In the genomic region with DNA sequence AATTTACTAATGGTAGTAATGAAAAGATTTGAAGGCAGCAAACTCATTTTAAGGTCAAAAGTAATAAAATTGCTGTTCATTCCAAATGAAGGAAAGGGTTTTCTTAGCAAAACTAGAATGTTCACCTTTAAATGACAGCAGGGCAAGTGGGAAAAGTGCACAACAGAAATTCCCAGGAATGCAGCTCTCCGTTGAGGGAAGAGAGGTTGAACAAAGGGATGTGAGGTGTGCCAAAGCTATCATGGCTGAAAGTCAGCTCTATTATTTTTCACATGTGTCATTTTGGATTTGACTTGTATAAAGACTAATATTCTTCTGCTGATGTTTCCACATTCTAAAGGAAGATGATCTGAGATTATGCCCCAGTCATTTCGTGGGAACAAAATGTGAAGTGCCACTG, we compare ENCODE assay signal across 33 cellular contexts. TPM values are rescaled to one million over a fixed set of nuclear protein-coding genes. Genes with fewer than 3 reads are reported as not detected.
"Had no signal": no experiment of that assay in that cellular context is flagged by ENCODE, and none has a peak within 500 bp of the region (broad histone marks: within the 10 kb centered on the region; RNA-seq: fewer than 3 reads in every experiment).

No MANE protein-coding gene starts in this region.

- H3K27me3 Mint-ChIP-seq: activated CD8-positive, alpha-beta T cell treated with anti-CD3 and anti-CD28 coated beads for 36 hours; activated naive CD4-positive, alpha-beta T cell treated with anti-CD3 and anti-CD28 coated beads, Interleukin-2, amount 50 U/mL, for 24 hours; activated naive CD8-positive, alpha-beta T cell treated with anti-CD3 and anti-CD28 coated beads for 36 hours; activated naive CD8-positive, alpha-beta T cell treated with anti-CD3 and anti-CD28 coated beads, Interleukin-2, amount 50 U/mL, for 24 hours; T-helper 17 cell had no signal

- H3K9me3 Mint-ChIP-seq: activated B cell treated with CpG ODN at 0.5 μM for 24 hours; activated CD8-positive, alpha-beta T cell treated with anti-CD3 and anti-CD28 coated beads for 36 hours; activated naive CD4-positive, alpha-beta T cell treated with anti-CD3 and anti-CD28 coated beads for 36 hours; activated naive CD4-positive, alpha-beta T cell treated with anti-CD3 and anti-CD28 coated beads, Interleukin-2, amount 50 U/mL, for 24 hours; activated naive CD8-positive, alpha-beta T cell treated with anti-CD3 and anti-CD28 coated beads for 36 hours; activated naive CD8-positive, alpha-beta T cell treated with anti-CD3 and anti-CD28 coated beads, Interleukin-2, amount 50 U/mL, for 24 hours; activated T-helper 1 cell treated with anti-CD3 and anti-CD28 coated beads, Interleukin-12 subunit alpha, Interleukin-12 subunit beta, Interleukin-2, Interleukin-4 antibody, amounts not matched to agents 30 ng/mL and 10 ng/mL and 1 ng/mL, durations not matched to agents 14 hours and 24 hours and 36 hours; activated T-helper 2 cell treated with anti-CD3 and anti-CD28 coated beads, Interferon-gamma antibody, Interleukin-2, Interleukin-4, amounts not matched to agents 10 μg/mL and 5 μg/mL and 100 μg/mL, durations not matched to agents 14 hours and 24 hours and 36 hours; effector memory CD8-positive, alpha-beta T cell; T-helper 2 cell treated with Interferon-gamma antibody and Interleukin-4, amounts not matched to agents 5 μg/mL and 100 μg/mL, for 36 hours had no signal

- H3K36me3 ChIP-seq: adrenal gland, colonic mucosa, gastrocnemius medialis, WERI-Rb-1 had no signal

- H3K27ac Mint-ChIP-seq: activated B cell treated with CpG ODN at 0.5 μM for 24 hours; activated CD8-positive, alpha-beta T cell treated with anti-CD3 and anti-CD28 coated beads for 36 hours; activated naive CD4-positive, alpha-beta T cell treated with anti-CD3 and anti-CD28 coated beads for 36 hours; activated naive CD4-positive, alpha-beta T cell treated with anti-CD3 and anti-CD28 coated beads, Interleukin-2, amount 50 U/mL, for 24 hours; activated naive CD8-positive, alpha-beta T cell treated with anti-CD3 and anti-CD28 coated beads for 36 hours; activated naive CD8-positive, alpha-beta T cell treated with anti-CD3 and anti-CD28 coated beads, Interleukin-2, amount 50 U/mL, for 24 hours; activated T-helper 1 cell treated with anti-CD3 and anti-CD28 coated beads, Interleukin-12 subunit alpha, Interleukin-12 subunit beta, Interleukin-2, Interleukin-4 antibody, amounts not matched to agents 30 ng/mL and 10 ng/mL and 1 ng/mL, durations not matched to agents 14 hours and 24 hours and 36 hours; activated T-helper 2 cell treated with anti-CD3 and anti-CD28 coated beads, Interferon-gamma antibody, Interleukin-2, Interleukin-4, amounts not matched to agents 10 μg/mL and 5 μg/mL and 100 μg/mL, durations not matched to agents 14 hours and 24 hours and 36 hours; effector memory CD8-positive, alpha-beta T cell; T-helper 17 cell; T-helper 2 cell treated with Interferon-gamma antibody and Interleukin-4, amounts not matched to agents 5 μg/mL and 100 μg/mL, for 36 hours had no signal

- H3K36me3 Mint-ChIP-seq: activated naive CD4-positive, alpha-beta T cell treated with anti-CD3 and anti-CD28 coated beads, Interleukin-2, amount 50 U/mL, for 24 hours; activated naive CD8-positive, alpha-beta T cell treated with anti-CD3 and anti-CD28 coated beads for 36 hours had no signal

- DNase-seq: activated B cell treated with CpG ODN at 0.5 μM for 24 hours; activated CD4-positive, alpha-beta T cell treated with anti-CD3 and anti-CD28 coated beads for 48 hours; activated CD4-positive, alpha-beta T cell treated with anti-CD3 and anti-CD28 coated beads, Interleukin-2, amount 50 U/mL, for 1 hour; activated CD4-positive, alpha-beta T cell treated with anti-CD3 and anti-CD28 coated beads, Interleukin-2, amount 50 U/mL, for 48 hours; activated CD8-positive, alpha-beta memory T cell treated with anti-CD3 and anti-CD28 coated beads for 24 hours; activated CD8-positive, alpha-beta T cell treated with anti-CD3 and anti-CD28 coated beads for 36 hours; activated effector memory CD4-positive, alpha-beta T cell treated with anti-CD3 and anti-CD28 coated beads, Interleukin-2, amount 50 U/mL, for 16 hours; activated naive CD4-positive, alpha-beta T cell treated with anti-CD3 and anti-CD28 coated beads for 36 hours; activated naive CD8-positive, alpha-beta T cell treated with anti-CD3 and anti-CD28 coated beads for 36 hours; activated naive CD8-positive, alpha-beta T cell treated with anti-CD3 and anti-CD28 coated beads, Interleukin-2, amount 50 U/mL, for 24 hours; activated T-cell treated with anti-CD3 and anti-CD28 coated beads, Interleukin-2, amount 50 U/mL, for 1 hour; activated T-cell treated with anti-CD3 and anti-CD28 coated beads, Interleukin-2, amount 50 U/mL, for 48 hours; adrenal gland; amygdala; aorta; body of pancreas; caudate nucleus; colonic mucosa; effector CD4-positive, alpha-beta T cell; effector memory CD8-positive, alpha-beta T cell; foreskin keratinocyte; gastrocnemius medialis; glutamatergic neuron; heart left ventricle; T-helper 1 cell; T-helper 17 cell; T1000; WERI-Rb-1 had no signal

- H3K9me3 ChIP-seq: adrenal gland, body of pancreas, colonic mucosa, gastrocnemius medialis, heart left ventricle had no signal

- H3K4me3 Mint-ChIP-seq: activated B cell treated with CpG ODN at 0.5 μM for 24 hours; activated CD8-positive, alpha-beta T cell treated with anti-CD3 and anti-CD28 coated beads for 36 hours; activated naive CD4-positive, alpha-beta T cell treated with anti-CD3 and anti-CD28 coated beads for 36 hours; activated naive CD4-positive, alpha-beta T cell treated with anti-CD3 and anti-CD28 coated beads, Interleukin-2, amount 50 U/mL, for 24 hours; activated naive CD8-positive, alpha-beta T cell treated with anti-CD3 and anti-CD28 coated beads for 36 hours; activated naive CD8-positive, alpha-beta T cell treated with anti-CD3 and anti-CD28 coated beads, Interleukin-2, amount 50 U/mL, for 24 hours; activated T-helper 1 cell treated with anti-CD3 and anti-CD28 coated beads, Interleukin-12 subunit alpha, Interleukin-12 subunit beta, Interleukin-2, Interleukin-4 antibody, amounts not matched to agents 30 ng/mL and 10 ng/mL and 1 ng/mL, durations not matched to agents 14 hours and 24 hours and 36 hours; effector memory CD8-positive, alpha-beta T cell; T-helper 17 cell; T-helper 2 cell treated with Interferon-gamma antibody and Interleukin-4, amounts not matched to agents 5 μg/mL and 100 μg/mL, for 36 hours had no signal

- H3K27me3 ChIP-seq: adrenal gland, body of pancreas, colonic mucosa, foreskin keratinocyte, gastrocnemius medialis, heart left ventricle had no signal

- H3K4me3 ChIP-seq: adrenal gland, body of pancreas, colonic mucosa, gastrocnemius medialis, heart left ventricle had no signal

- H3K4me1 Mint-ChIP-seq: activated B cell treated with CpG ODN at 0.5 μM for 24 hours; activated naive CD4-positive, alpha-beta T cell treated with anti-CD3 and anti-CD28 coated beads, Interleukin-2, amount 50 U/mL, for 24 hours; activated naive CD8-positive, alpha-beta T cell treated with anti-CD3 and anti-CD28 coated beads for 36 hours; activated naive CD8-positive, alpha-beta T cell treated with anti-CD3 and anti-CD28 coated beads, Interleukin-2, amount 50 U/mL, for 24 hours; T-helper 17 cell had no signal

RNA-seq across cellular contexts. Expression of gene TEK, which starts 51.6 kb away (rescaled TPM):
- total RNA-seq: activated B cell treated with CpG ODN at 0.5 μM for 24 hours; activated CD8-positive, alpha-beta T cell treated with anti-CD3 and anti-CD28 coated beads for 36 hours; activated naive CD4-positive, alpha-beta T cell treated with anti-CD3 and anti-CD28 coated beads for 36 hours; activated naive CD8-positive, alpha-beta T cell treated with anti-CD3 and anti-CD28 coated beads for 36 hours; activated T-helper 1 cell treated with anti-CD3 and anti-CD28 coated beads, Interleukin-12 subunit alpha, Interleukin-12 subunit beta, Interleukin-2, Interleukin-4 antibody, amounts not matched to agents 30 ng/mL and 10 ng/mL and 1 ng/mL, durations not matched to agents 14 hours and 24 hours and 36 hours; activated T-helper 2 cell treated with anti-CD3 and anti-CD28 coated beads, Interferon-gamma antibody, Interleukin-2, Interleukin-4, amounts not matched to agents 10 μg/mL and 5 μg/mL and 100 μg/mL, durations not matched to agents 14 hours and 24 hours and 36 hours; epithelial cell of proximal tubule; T-helper 17 cell had no signal
